Comparison of ENCODE assay signal across 8 cellular contexts in genomic region chr9:136700959-136701664, GRCh38. TPM values are rescaled to one million over a fixed set of nuclear protein-coding genes. Genes with fewer than 3 reads are reported as not detected.
DNase-seq lines count a peak whose midpoint lies in the region; ATAC-seq and TF ChIP-seq lines count a peak whose summit lies in the region.

No MANE protein-coding gene starts in this region.

- H3K4me1 ChIP-seq in neural progenitor cell: no peaks in the 10 kb centered on the region

- no peak overlapping the region for H3K27ac ChIP-seq in neural progenitor cell

- H3F3A ChIP-seq in neural progenitor cell (ENCODE audit: low read depth): no peaks in the 10 kb centered on the region

- no peak overlapping the region for H3K4me2 ChIP-seq in neural progenitor cell

- H3K9ac ChIP-seq in neural progenitor cell: no peak overlapping the region

- peak overlapping the region; percentile 73 for H2AFZ ChIP-seq in neural progenitor cell (replicated peaks)

- ATAC-seq in GM18498 (IDR thresholded peaks at IDR 0.05; ENCODE audit: unreplicated experiment): peak; percentile 80
- ATAC-seq in HG03354 (IDR thresholded peaks at IDR 0.05; ENCODE audit: poor library complexity, severe bottlenecking, unreplicated experiment): peak; percentile 66
- ATAC-seq in HG03469 (IDR thresholded peaks at IDR 0.05; ENCODE audit: unreplicated experiment): no peak

- H3K36me3 ChIP-seq in neural progenitor cell: no peaks in the 10 kb centered on the region

- DNase-seq in activated T-cell treated with anti-CD3 and anti-CD28 coated beads for 48 hours (ENCODE audit: low read depth) (peak; percentile 72), neural progenitor cell (ENCODE audit: low spot score) (no peak), hepatic stellate cell (ENCODE audit: low spot score) (no peak), D341Med (ENCODE audit: low spot score) (no peak), HT-29 (ENCODE audit: low spot score) (no peak)

- no peaks in the 10 kb centered on the region for H3K36me3 Mint-ChIP-seq in neural progenitor cell

- no peak overlapping the region for H3K4me3 ChIP-seq in neural progenitor cell

- H3K27me3 Mint-ChIP-seq in neural progenitor cell (ENCODE audit: insufficient read depth, low read depth): peaks cover 25% of the 10 kb centered on the region

- H3K9me3 ChIP-seq in neural progenitor cell (ENCODE audit: low read depth): no peaks in the 10 kb centered on the region

- no peaks in the 10 kb centered on the region for H3K79me2 ChIP-seq in neural progenitor cell (ENCODE audit: low read depth)

- no peaks in the 10 kb centered on the region for H3K9me3 Mint-ChIP-seq in neural progenitor cell

- peaks cover 27% of the 10 kb centered on the region for H3K4me1 Mint-ChIP-seq in neural progenitor cell

- no peak overlapping the region for H3K4me3 Mint-ChIP-seq in neural progenitor cell

- H3K27me3 ChIP-seq in neural progenitor cell: peaks cover 19% of the 10 kb centered on the region

- H4K20me1 ChIP-seq in neural progenitor cell (ENCODE audit: low read depth): no peaks in the 10 kb centered on the region

- no peak for TF ChIP-seq CTCF in neural progenitor cell (IDR thresholded peaks at IDR 0.05)

- no peak overlapping the region for H3K27ac Mint-ChIP-seq in neural progenitor cell

RNA-seq across cellular contexts. Expression of gene DIPK1B, which starts 11.3 kb away (rescaled TPM):
- total RNA-seq in neural progenitor cell (ENCODE audit: low replicate concordance): 11.8 and 52.8 TPM in 2 replicates
- not detected in 2 replicates for total RNA-seq in HT-29 (2014; rRNA removed; shearing (Covaris generic))

RNA-seq across cellular contexts. Expression of gene AGPAT2, which starts 13.9 kb away (rescaled TPM):
- total RNA-seq in neural progenitor cell (ENCODE audit: low replicate concordance): 2.4 and 3.4 TPM in 2 replicates
- 160 and 167 TPM in 2 replicates for total RNA-seq in HT-29 (2014; rRNA removed; shearing (Covaris generic))

RNA-seq across cellular contexts. Expression of gene EGFL7, which starts 38.4 kb away (rescaled TPM):
- 16.5 and 47.4 TPM in 2 replicates for total RNA-seq in neural progenitor cell (ENCODE audit: low replicate concordance)
- 3.2 and 6.4 TPM in 2 replicates for total RNA-seq in HT-29 (2014; rRNA removed; shearing (Covaris generic))

RNA-seq across cellular contexts. Expression of gene LCN10, which starts 41.6 kb away (rescaled TPM):
- not detected in 2 replicates for total RNA-seq in neural progenitor cell (ENCODE audit: low replicate concordance)
- not detected in 2 replicates for total RNA-seq in HT-29 (2014; rRNA removed; shearing (Covaris generic))

RNA-seq across cellular contexts. Expression of gene LCN6, which starts 47.2 kb away (rescaled TPM):
- not detected in 2 replicates for total RNA-seq in neural progenitor cell (ENCODE audit: low replicate concordance)
- total RNA-seq in HT-29 (2014; rRNA removed; shearing (Covaris generic)): not detected in 2 replicates

Comparison
In these comparisons a context has a peak if more than half of its experiments do, and no peak if none do; other contexts are left out.
1. RNA of gene DIPK1B, which starts 11.3 kb away (total RNA-seq): 11.8 to 52.8 TPM in neural progenitor cell; not detected in HT-29; every median in the first group is over 10 times any median in the second.
2. RNA of gene AGPAT2, which starts 13.9 kb away (total RNA-seq): 160 to 167 TPM in HT-29; 2.4 to 3.4 TPM in neural progenitor cell; every median in the first group is over 10 times any median in the second.